14 cellular contexts compared by ENCODE assay signal in genomic region chr4:1991596-1992434, GRCh38. TPM values are rescaled to one million over a fixed set of nuclear protein-coding genes. Genes with fewer than 3 reads are reported as not detected.
DNase-seq lines count a peak whose midpoint lies in the region; ATAC-seq, FAIRE-seq and TF ChIP-seq lines count a peak whose summit lies in the region.
"Had no signal": no experiment of that assay in that cellular context is flagged by ENCODE, and none has a peak within 500 bp of the region (broad histone marks: within the 10 kb centered on the region; RNA-seq: fewer than 3 reads in every experiment).

No MANE protein-coding gene starts in this region.

- H3K27me3 ChIP-seq in right cardiac atrium (ENCODE audit: control insufficient read depth, insufficient read depth) (no peaks in the 10 kb centered on the region), left ventricle myocardium inferior (ENCODE audit: low read depth) (no peaks in the 10 kb centered on the region), upper lobe of right lung (no peaks in the 10 kb centered on the region)

- intact Hi-C loops in right cardiac atrium (cut with DNase I) (no loop called here), left ventricle myocardium inferior (cut with micrococcal nuclease) (no loop called here), mucosa of descending colon (cut with DNase I, micrococcal nuclease) (no loop called here), upper lobe of right lung (cut with DNase I) (no loop called here)

- 91% methylated on average over 37 of the region's 37 CpGs for WGBS in right cardiac atrium

- no peak overlapping the region for H3K27ac ChIP-seq in right cardiac atrium (ENCODE audit: low read length)
- H3K27ac ChIP-seq in left ventricle myocardium inferior (replicated peaks): no peak overlapping the region
- no peak overlapping the region for H3K27ac ChIP-seq in upper lobe of right lung

- DNase-seq in right cardiac atrium (peak in 1 of 3 donors; percentile 48), left ventricle myocardium inferior (no peak), cerebellum (ENCODE audit: low spot score) (peak; percentile 44), mucosa of descending colon (peak in 1 of 3 donors; percentile 53), upper lobe of right lung (peak; percentile 64), NCI-H187 (lab: John Stamatoyannopoulos, UW) (no peak), H54 (ENCODE audit: insufficient read length, low spot score) (no peak), hypothalamus (lab: John Stamatoyannopoulos, UW) (no peak)
- DNase-seq: activated naive CD4-positive, alpha-beta T cell treated with anti-CD3 and anti-CD28 coated beads for 36 hours; CD8-positive, alpha-beta memory T cell; Karpas-422; NCI-H1417 treated with DMSO at 0.1 percent for 48 hours; NCI-H226 had no signal

- no peak for FAIRE-seq in H54 (lab: Jason Lieb, UNC)
- FAIRE-seq: keratinocyte had no signal

- TF ChIP-seq POLR2A in H54 (IDR thresholded peaks at IDR 0.05; ENCODE audit: low read depth, low read length): no peak

- no peak for TF ChIP-seq CTCF in left ventricle myocardium inferior (IDR thresholded peaks at IDR 0.05; ENCODE audit: borderline replicate concordance)
- TF ChIP-seq CTCF in mucosa of descending colon (IDR thresholded peaks at IDR 0.05): no peak
- TF ChIP-seq CTCF in upper lobe of right lung (IDR thresholded peaks at IDR 0.05): no peak

- H3K4me3 ChIP-seq in right cardiac atrium (ENCODE audit: low read length) (no peak overlapping the region), left ventricle myocardium inferior (no peak overlapping the region), mucosa of descending colon (no peak overlapping the region), upper lobe of right lung (no peak overlapping the region)

- H3K9me3 ChIP-seq in right cardiac atrium (ENCODE audit: control insufficient read depth, low read length) (no peaks in the 10 kb centered on the region), left ventricle myocardium inferior (replicated peaks) (peaks cover 5% of the 10 kb centered on the region), mucosa of descending colon (no peaks in the 10 kb centered on the region), upper lobe of right lung (no peaks in the 10 kb centered on the region)

- ATAC-seq in right cardiac atrium (peak; percentile 22 to 27), mucosa of descending colon (peak; percentile 62), upper lobe of right lung (peak; percentile 28)

- no peaks in the 10 kb centered on the region for H3K4me1 ChIP-seq in right cardiac atrium (ENCODE audit: control insufficient read depth, insufficient read depth, low read length)
- H3K4me1 ChIP-seq in left ventricle myocardium inferior: peaks cover 11% of the 10 kb centered on the region
- no peaks in the 10 kb centered on the region for H3K4me1 ChIP-seq in mucosa of descending colon (ENCODE audit: low read depth)
- no peaks in the 10 kb centered on the region for H3K4me1 ChIP-seq in upper lobe of right lung

- H3K36me3 ChIP-seq in left ventricle myocardium inferior (peaks cover 43% of the 10 kb centered on the region), mucosa of descending colon (ENCODE audit: low read depth) (no peaks in the 10 kb centered on the region), upper lobe of right lung (peaks cover 44% of the 10 kb centered on the region)

RNA-seq across cellular contexts. Expression of gene NELFA, which starts 17.0 kb away (rescaled TPM):
- 10 to 100 TPM; 11.9 to 14.9 (median 13.6) TPM for total RNA-seq in right cardiac atrium
- polyA plus RNA-seq in right cardiac atrium: 11.2 TPM
- total RNA-seq in left ventricle myocardium inferior: 10.2 TPM
- total RNA-seq in cerebellum: 24.0 TPM
- 10 to 100 TPM; 31.1 to 34.2 (median 31.5) TPM for total RNA-seq in mucosa of descending colon
- 22.7 TPM for total RNA-seq in upper lobe of right lung

Comparison
In these comparisons a context has a peak if more than half of its experiments do, and no peak if none do; other contexts are left out.
1. DNase-seq: peak in cerebellum (single experiment) and upper lobe of right lung (single experiment); none in left ventricle myocardium inferior (single experiment), NCI-H187 (0 of 2), H54 (single experiment) and hypothalamus (0 of 51).
2. Peak in every context shown above with its lines, with median percentiles within 50 percentile points of each other: ATAC-seq.